In genomic region chr4:7859350-7859749, GRCh38 we compare ENCODE assay signal across 31 cellular contexts.
"Had no signal": no experiment of that assay in that cellular context is flagged by ENCODE, and none has a peak within 500 bp of the region (broad histone marks: within the 10 kb centered on the region; RNA-seq: fewer than 3 reads in every experiment).

No MANE protein-coding gene starts in this region.

- DNase-seq: activated CD4-positive, alpha-beta memory T cell treated with anti-CD3 and anti-CD28 coated beads for 36 hours; activated CD4-positive, alpha-beta T cell treated with anti-CD3 and anti-CD28 coated beads, Interleukin-2, amount 10 ng/mL, durations not matched to agents 24 days and 14 days; activated CD4-positive, CD25-positive, alpha-beta regulatory T cell treated with anti-CD3 and anti-CD28 coated beads, Interleukin-2, amount 50 U/mL, for 72 hours; activated CD8-positive, alpha-beta memory T cell treated with anti-CD3 and anti-CD28 coated beads, Interleukin-2, amount 50 U/mL, for 4 hours; activated gamma-delta T cell treated with Interleukin-2 at 50 U/mL for 16 hours; activated naive CD4-positive, alpha-beta T cell treated with anti-CD3 and anti-CD28 coated beads, Interleukin-2, amount 50 U/mL, for 16 hours; activated T-cell treated with anti-CD3 and anti-CD28 coated beads, Interleukin-2, amount 50 U/mL, for 1 hour; dermis blood vessel endothelial cell; effector CD8-positive, alpha-beta T cell; esophagus squamous epithelium; foreskin melanocyte; islet precursor cell; left cardiac atrium; left ventricle myocardium superior; naive B cell; nephron progenitor cell; pancreas; retina; stimulated activated CD4-positive, alpha-beta T cell treated with anti-CD3 and anti-CD28 coated beads, Interleukin-1b, Interleukin-23, amount 100 ng/mL, for 48 hours; stimulated activated CD4-positive, alpha-beta T cell treated with anti-CD3 and anti-CD28 coated beads, Interleukin-4, amount 100 ng/mL, for 4 hours; stimulated activated CD8-positive, alpha-beta memory T cell treated with anti-CD3 and anti-CD28 coated beads, Interleukin-4, amount 100 ng/mL, for 48 hours; stomach; thyroid gland; upper lobe of left lung; WERI-Rb-1 had no signal

- H3K27me3 ChIP-seq: esophagus squamous epithelium, neutrophil, pancreas, stomach, thyroid gland, upper lobe of left lung had no signal

- H3K4me1 ChIP-seq: pancreas, prostate gland had no signal

- H3K4me3 Mint-ChIP-seq: activated CD4-positive, alpha-beta memory T cell treated with anti-CD3 and anti-CD28 coated beads for 36 hours; activated CD4-positive, alpha-beta T cell treated with anti-CD3 and anti-CD28 coated beads, Interleukin-2, amount 10 ng/mL, durations not matched to agents 24 days and 14 days; central memory CD8-positive, alpha-beta T cell; naive B cell; nephron progenitor cell; stimulated activated memory B cell treated with anti-CD40 and anti-IgM and Interleukin-4, amounts not matched to agents 10 μg/mL and 1 μg/mL and 100 μg/mL, for 72 hours had no signal

- H3K27ac ChIP-seq: epithelial cell of prostate, neutrophil, pancreas, prostate gland, thyroid gland, upper lobe of left lung, WERI-Rb-1 had no signal

- H3K36me3 ChIP-seq: pancreas, prostate gland, thyroid gland had no signal

- ATAC-seq: left cardiac atrium; left ventricle myocardium superior; pancreas; stimulated activated memory B cell treated with anti-CD40 and anti-IgM and Interleukin-4, amounts not matched to agents 10 μg/mL and 1 μg/mL and 100 μg/mL, for 72 hours had no signal

- H3K27ac Mint-ChIP-seq: activated CD4-positive, alpha-beta memory T cell treated with anti-CD3 and anti-CD28 coated beads for 36 hours; activated CD4-positive, alpha-beta T cell treated with anti-CD3 and anti-CD28 coated beads, Interleukin-2, amount 10 ng/mL, durations not matched to agents 24 days and 14 days; naive B cell; nephron progenitor cell; stimulated activated memory B cell treated with anti-CD40 and anti-IgM and Interleukin-4, amounts not matched to agents 10 μg/mL and 1 μg/mL and 100 μg/mL, for 72 hours had no signal

- H3K27me3 Mint-ChIP-seq: activated CD4-positive, alpha-beta T cell treated with anti-CD3 and anti-CD28 coated beads, Interleukin-2, amount 10 ng/mL, durations not matched to agents 24 days and 14 days; central memory CD8-positive, alpha-beta T cell had no signal

- H3K4me3 ChIP-seq: esophagus squamous epithelium, pancreas, prostate gland, smooth muscle cell, stomach, thyroid gland, upper lobe of left lung had no signal

- H3K4me1 Mint-ChIP-seq: stimulated activated memory B cell treated with anti-CD40 and anti-IgM and Interleukin-4, amounts not matched to agents 10 μg/mL and 1 μg/mL and 100 μg/mL, for 72 hours had no signal

- H3K9me3 ChIP-seq: esophagus squamous epithelium, neutrophil, pancreas, prostate gland, stomach, thyroid gland, upper lobe of left lung had no signal
